23 cellular contexts compared by ENCODE assay signal in the genomic region with DNA sequence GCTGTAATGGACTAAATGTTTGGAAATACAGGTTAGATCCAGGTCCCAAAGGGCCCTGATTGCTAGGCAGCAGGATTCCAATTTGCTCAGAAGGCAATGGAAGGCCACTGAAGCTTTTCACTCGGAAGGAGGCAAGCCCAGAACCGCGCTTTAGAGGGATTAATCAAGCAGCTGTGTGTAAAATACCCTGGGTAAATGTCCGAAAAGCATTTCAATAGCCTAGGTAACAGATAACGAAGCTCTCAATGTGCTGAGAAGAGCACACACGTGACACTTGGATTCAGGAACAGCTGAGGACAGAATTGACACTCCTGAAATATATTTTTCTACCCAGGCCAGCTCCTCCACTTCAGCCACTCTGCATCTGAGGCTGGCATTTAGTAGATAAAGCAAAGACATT.
"Had no signal": no experiment of that assay in that cellular context is flagged by ENCODE, and none has a peak within 500 bp of the region (broad histone marks: within the 10 kb centered on the region; RNA-seq: fewer than 3 reads in every experiment).

No MANE protein-coding gene starts in this region.

- H3K27ac Mint-ChIP-seq: activated CD4-positive, alpha-beta memory T cell treated with anti-CD3 and anti-CD28 coated beads, Interleukin-2, amount 10 ng/mL, durations not matched to agents 7 days and 5 days; activated CD4-positive, alpha-beta T cell treated with anti-CD3 and anti-CD28 coated beads, Interleukin-2, amount 10 ng/mL, durations not matched to agents 24 days and 14 days; activated naive CD8-positive, alpha-beta T cell treated with anti-CD3 and anti-CD28 coated beads, Interleukin-2, amount 50 U/mL, for 24 hours; activated T-cell treated with anti-CD3 and anti-CD28 coated beads, Interleukin-2, amount 50 U/mL, for 72 hours; endodermal cell; naive B cell; progenitor cell of endocrine pancreas; stimulated activated naive B cell treated with anti-CD40 and anti-IgM and Interleukin-4, amounts not matched to agents 10 μg/mL and 1 μg/mL and 100 μg/mL, for 72 hours; type B pancreatic cell had no signal

- H3K27me3 ChIP-seq: esophagus squamous epithelium, heart right ventricle, left lung, testis, vagina had no signal

- H3K9me3 Mint-ChIP-seq: activated naive CD8-positive, alpha-beta T cell treated with anti-CD3 and anti-CD28 coated beads, Interleukin-2, amount 50 U/mL, for 24 hours; endodermal cell had no signal

- H3K36me3 ChIP-seq: esophagus squamous epithelium, gastroesophageal sphincter, heart right ventricle, left lung, vagina had no signal

- H3K27me3 Mint-ChIP-seq: activated CD4-positive, alpha-beta memory T cell treated with anti-CD3 and anti-CD28 coated beads, Interleukin-2, amount 10 ng/mL, durations not matched to agents 7 days and 5 days; activated CD4-positive, alpha-beta T cell treated with anti-CD3 and anti-CD28 coated beads, Interleukin-2, amount 10 ng/mL, durations not matched to agents 24 days and 14 days; activated naive CD8-positive, alpha-beta T cell treated with anti-CD3 and anti-CD28 coated beads, Interleukin-2, amount 50 U/mL, for 24 hours; stimulated activated naive B cell treated with anti-CD40 and anti-IgM and Interleukin-4, amounts not matched to agents 10 μg/mL and 1 μg/mL and 100 μg/mL, for 72 hours had no signal

- H3K4me1 Mint-ChIP-seq: activated CD4-positive, alpha-beta memory T cell treated with anti-CD3 and anti-CD28 coated beads, Interleukin-2, amount 10 ng/mL, durations not matched to agents 7 days and 5 days; activated CD4-positive, alpha-beta T cell treated with anti-CD3 and anti-CD28 coated beads, Interleukin-2, amount 10 ng/mL, durations not matched to agents 24 days and 14 days; activated naive CD8-positive, alpha-beta T cell treated with anti-CD3 and anti-CD28 coated beads, Interleukin-2, amount 50 U/mL, for 24 hours; naive B cell; stimulated activated naive B cell treated with anti-CD40 and anti-IgM and Interleukin-4, amounts not matched to agents 10 μg/mL and 1 μg/mL and 100 μg/mL, for 72 hours had no signal

- H3K4me3 Mint-ChIP-seq: activated CD4-positive, alpha-beta memory T cell treated with anti-CD3 and anti-CD28 coated beads, Interleukin-2, amount 10 ng/mL, durations not matched to agents 7 days and 5 days; activated CD4-positive, alpha-beta T cell treated with anti-CD3 and anti-CD28 coated beads, Interleukin-2, amount 10 ng/mL, durations not matched to agents 24 days and 14 days; activated naive CD8-positive, alpha-beta T cell treated with anti-CD3 and anti-CD28 coated beads, Interleukin-2, amount 50 U/mL, for 24 hours; activated T-cell treated with anti-CD3 and anti-CD28 coated beads, Interleukin-2, amount 50 U/mL, for 72 hours; endodermal cell; naive B cell; stimulated activated naive B cell treated with anti-CD40 and anti-IgM and Interleukin-4, amounts not matched to agents 10 μg/mL and 1 μg/mL and 100 μg/mL, for 72 hours; type B pancreatic cell had no signal

- H3K9me3 ChIP-seq: esophagus squamous epithelium, gastroesophageal sphincter, left lung, testis, vagina had no signal

- H3K27ac ChIP-seq: coronary artery, esophagus squamous epithelium, gastroesophageal sphincter, heart right ventricle, left lung, testis, vagina, VCaP had no signal

- H3K4me3 ChIP-seq: coronary artery, esophagus squamous epithelium, gastroesophageal sphincter, heart right ventricle, left lung, lung, testis, vagina had no signal

- DNase-seq: activated CD4-positive, alpha-beta memory T cell treated with anti-CD3 and anti-CD28 coated beads, Interleukin-2, amount 10 ng/mL, durations not matched to agents 7 days and 5 days; activated CD4-positive, alpha-beta T cell treated with anti-CD3 and anti-CD28 coated beads, Interleukin-2, amount 10 ng/mL, durations not matched to agents 24 days and 14 days; activated effector memory CD4-positive, alpha-beta T cell treated with Interleukin-2 at 50 U/mL for 16 hours; activated naive CD4-positive, alpha-beta T cell treated with anti-CD3 and anti-CD28 coated beads, Interleukin-2, amount 50 U/mL, for 16 hours; activated naive CD8-positive, alpha-beta T cell treated with anti-CD3 and anti-CD28 coated beads, Interleukin-2, amount 50 U/mL, for 24 hours; activated T-cell treated with anti-CD3 and anti-CD28 coated beads, Interleukin-2, amount 50 U/mL, for 72 hours; cerebellar nuclear complex; endodermal cell; esophagus squamous epithelium; heart right ventricle; left lung; naive B cell; stimulated activated CD4-positive, alpha-beta T cell treated with anti-CD3 and anti-CD28 coated beads, Interleukin-2, amount 100 ng/mL, for 48 hours; stimulated activated CD8-positive, alpha-beta memory T cell treated with anti-CD3 and anti-CD28 coated beads, Interleukin-4, amount 100 ng/mL, for 48 hours; stimulated activated naive B cell treated with anti-CD40 and anti-IgM and Interleukin-4, amounts not matched to agents 10 μg/mL and 1 μg/mL and 100 μg/mL, for 72 hours had no signal

- H3K4me1 ChIP-seq: esophagus squamous epithelium, gastroesophageal sphincter, heart right ventricle, left lung, testis, vagina had no signal

- H3K36me3 Mint-ChIP-seq: naive B cell; stimulated activated naive B cell treated with anti-CD40 and anti-IgM and Interleukin-4, amounts not matched to agents 10 μg/mL and 1 μg/mL and 100 μg/mL, for 72 hours; type B pancreatic cell had no signal
